20 cellular contexts compared by ENCODE assay signal in genomic region chr16:88489163-88489721, GRCh38. TPM values are rescaled to one million over a fixed set of nuclear protein-coding genes. Genes with fewer than 3 reads are reported as not detected.
A peak's percentile ranks its signal among the peaks of the same experiment; 100 is the strongest.
DNase-seq lines count a peak whose midpoint lies in the region; ATAC-seq and TF ChIP-seq lines count a peak whose summit lies in the region.
"Had no signal": no experiment of that assay in that cellular context is flagged by ENCODE, and none has a peak within 500 bp of the region (broad histone marks: within the 10 kb centered on the region; RNA-seq: fewer than 3 reads in every experiment).

No MANE protein-coding gene starts in this region.

- H3K4me3 ChIP-seq in Caco-2 (ENCODE audit: low read depth, low read length) = no peak overlapping the region
- no peak overlapping the region for H3K4me3 ChIP-seq in body of pancreas
- H3K4me3 ChIP-seq in right lobe of liver = peak overlapping the region in 1 of 3 donors; percentile 21
- H3K4me3 ChIP-seq in stomach = no peak overlapping the region
- H3K4me3 ChIP-seq: MG63, SK-N-MC had no signal

- WGBS in body of pancreas, 2 donors = 0 to 19% methylated on average over 8 to 11 of the region's 24 CpGs
- 19% methylated on average over 4 of the region's 24 CpGs for WGBS in right lobe of liver (ENCODE audit: insufficient coverage, low coverage, low lambda C conversion rate, missing lambda C conversion rate)
- WGBS in stomach, 5 donors = 35 to 73% (median 41%) methylated on average over 15 to 24 of the region's 24 CpGs

- peak overlapping the region; percentile 67 to 83 (median 72) for H3K27ac ChIP-seq in body of pancreas
- H3K27ac ChIP-seq in right lobe of liver = peak overlapping the region in 2 of 3 donors; percentile 47 to 84
- peak overlapping the region; percentile 72 to 90 (median 83) for H3K27ac ChIP-seq in stomach
- H3K27ac ChIP-seq: SK-N-MC had no signal

- DNase-seq in Caco-2 (peak; percentile 72 to 84), body of pancreas (peak; percentile 72 to 90 (median 88)), right lobe of liver (peak in 2 of 3 donors; percentile 59 to 70), stomach (peak; percentile 77), NCI-H524 treated with DMSO at 0.1 percent for 48 hours (lab: John Stamatoyannopoulos, UW) (no peak)
- DNase-seq: ACHN; AML-193; CD4-positive, alpha-beta memory T cell; DND-41; Karpas-422; MG63; NCI-H1092; NCI-H2081; NCI-H510A treated with DMSO at 0.1 percent for 48 hours had no signal

- no peak overlapping the region for H3K4me3 Mint-ChIP-seq in Caco-2 (ENCODE audit: unreplicated experiment)

- intact Hi-C loops in Caco-2 (cut with micrococcal nuclease; ENCODE audit: unreplicated experiment) (no loop called here), body of pancreas (cut with DNase I) (no loop called here), right lobe of liver (cut with DNase I) (no loop called here), stomach (cut with DNase I; ENCODE audit: low total_unique reads) (no loop called here)

- H3K36me3 Mint-ChIP-seq in Caco-2 (ENCODE audit: insufficient read depth, unreplicated experiment) = peaks cover 34% of the 10 kb centered on the region

- no peak for TF ChIP-seq EP300 in stomach (IDR thresholded peaks at IDR 0.05)

- POLR2A ChIA-PET in Caco-2 (lab: Charles Lee) = interaction anchor here (0.8 to 2.9 kb wide), 4 partner anchors 20 to 538 kb away, joined by 3 to 59 read pairs (median 4); partner anchors contain the start of gene BANP

- H3K27me3 ChIP-seq in Caco-2 (replicated peaks; ENCODE audit: control insufficient read depth, insufficient read depth, low read length) (no peaks in the 10 kb centered on the region), body of pancreas (no peaks in the 10 kb centered on the region), right lobe of liver (no peaks in the 10 kb centered on the region), stomach (no peaks in the 10 kb centered on the region)
- H3K27me3 ChIP-seq: MG63 had no signal

- TF ChIP-seq POLR2A in body of pancreas (IDR thresholded peaks at IDR 0.05) = peak in 2 of 3 donors; percentile 7 to 10
- no peak for TF ChIP-seq POLR2A in right lobe of liver (IDR thresholded peaks at IDR 0.05)
- TF ChIP-seq POLR2A in stomach (IDR thresholded peaks at IDR 0.05) = no peak

- no peaks in the 10 kb centered on the region for H3K9me3 ChIP-seq in Caco-2
- no peaks in the 10 kb centered on the region for H3K9me3 ChIP-seq in body of pancreas
- H3K9me3 ChIP-seq in right lobe of liver = no peaks in the 10 kb centered on the region
- H3K9me3 ChIP-seq in stomach = no peaks in the 10 kb centered on the region
- H3K9me3 ChIP-seq: MG63 had no signal

- H3K4me1 ChIP-seq in Caco-2 (peaks cover 62% of the 10 kb centered on the region), body of pancreas (peaks cover 67% of the 10 kb centered on the region), right lobe of liver (peaks cover 0 to 45% (median 22%) of the 10 kb centered on the region in 4 donors), stomach (peaks cover 20 to 79% (median 74%) of the 10 kb centered on the region in 4 donors)

- TF ChIP-seq CTCF in Caco-2 (IDR thresholded peaks at IDR 0.05; ENCODE audit: insufficient read depth in 1 of 2, low read depth in 1 of 2, low read length in 1 of 2, severe bottlenecking in 1 of 2, unreplicated experiment in 1 of 2) (no peak), body of pancreas (IDR thresholded peaks at IDR 0.05) (no peak), right lobe of liver (IDR thresholded peaks at IDR 0.05) (no peak), stomach (IDR thresholded peaks at IDR 0.05) (no peak)

- CTCF ChIA-PET in Caco-2 (lab: Charles Lee) = interaction anchor here (0.7 to 4.0 kb wide), 13 partner anchors 9 to 275 kb away, joined by 3 to 76 read pairs (median 6); partner anchors contain the start of gene ZFPM1

- ATAC-seq in body of pancreas (peak; percentile 13), right lobe of liver (peak; percentile 1 to 14 (median 6)), GM19395 (IDR thresholded peaks at IDR 0.05; ENCODE audit: unreplicated experiment) (no peak), HG03520 (IDR thresholded peaks at IDR 0.05; ENCODE audit: unreplicated experiment) (no peak)
- no peak for ATAC-seq in activated CD4-positive, CD25-positive, alpha-beta regulatory T cell treated with anti-CD3 and anti-CD28 coated beads, Interleukin-2, amount 50 U/mL, for 24 hours
- ATAC-seq: HCT116, Right ventricle myocardium inferior had no signal

- no peaks in the 10 kb centered on the region for H3K27me3 Mint-ChIP-seq in Caco-2 (ENCODE audit: insufficient read depth, unreplicated experiment)
- H3K27me3 Mint-ChIP-seq: CD4-positive, alpha-beta memory T cell had no signal

- no TSS peak for BruUV-seq in Caco-2 (replicated peaks; lab: Mats Ljungman, UMichigan)

- peak overlapping the region; percentile 99 for H3K27ac Mint-ChIP-seq in Caco-2 (ENCODE audit: unreplicated experiment)
- H3K27ac Mint-ChIP-seq: CD4-positive, alpha-beta memory T cell had no signal

- no peaks in the 10 kb centered on the region for H3K9me3 Mint-ChIP-seq in Caco-2 (ENCODE audit: unreplicated experiment)

- peaks cover 22% of the 10 kb centered on the region for H3K4me1 Mint-ChIP-seq in Caco-2 (ENCODE audit: low read depth, unreplicated experiment)
- H3K4me1 Mint-ChIP-seq: CD4-positive, alpha-beta memory T cell had no signal

- H3K36me3 ChIP-seq in Caco-2 (ENCODE audit: control insufficient read depth, insufficient read depth, low read length) (peaks cover 7% of the 10 kb centered on the region), body of pancreas (replicated peaks in 1 of 2; ENCODE audit: insufficient read depth in 1 of 2, low read depth in 2 of 2) (no peaks in the 10 kb centered on the region), right lobe of liver (no peaks in the 10 kb centered on the region), stomach (peaks cover 0 to 49% (median 11%) of the 10 kb centered on the region in 4 donors)
- H3K36me3 ChIP-seq: MG63 had no signal

RNA-seq across cellular contexts. Expression of gene ZFPM1, which starts 36.2 kb away (rescaled TPM):
- 24.1 and 25.9 TPM in 2 replicates for total RNA-seq in Caco-2 (2022)
- 10 to 100 TPM; 10.9 to 11.4 TPM for total RNA-seq in body of pancreas
- 10 to 100 TPM in 2 of 6 experiments, 1 to 10 TPM in 4; 3.8 to 15.5 (median 8.3) TPM for total RNA-seq in right lobe of liver
- 10 to 100 TPM in 4 of 5 donors, 1 to 10 TPM in 1; 3.9 to 85.7 (median 20.5) TPM for total RNA-seq in stomach
- polyA plus RNA-seq in stomach = 10 to 100 TPM in 1 of 3 donors, 1 to 10 TPM in 2; 4.1 to 10.6 (median 4.2) TPM

Comparison
In these comparisons a context has a peak if more than half of its experiments do, and no peak if none do; other contexts are left out.
1. ATAC-seq: peak in body of pancreas (single experiment) and right lobe of liver (4 of 4); none in activated CD4-positive, CD25-positive, alpha-beta regulatory T cell treated with anti-CD3 and anti-CD28 coated beads, Interleukin-2, amount 50 U/mL, for 24 hours (0 of 2), GM19395 (single experiment) and HG03520 (single experiment).
2. POLR2A ChIP-seq: peak in body of pancreas (2 of 3); none in right lobe of liver (single experiment) and stomach (0 of 4).
3. Peak in every context shown above with its lines, with median percentiles within 50 percentile points of each other: H3K27ac ChIP-seq.